In genomic region chr1:169117599-169117998, GRCh38 we compare ENCODE assay signal across 23 cellular contexts. TPM values are rescaled to one million over a fixed set of nuclear protein-coding genes. Genes with fewer than 3 reads are reported as not detected.
DNase-seq lines count a peak whose midpoint lies in the region; ATAC-seq and TF ChIP-seq lines count a peak whose summit lies in the region.
"Had no signal": no experiment of that assay in that cellular context is flagged by ENCODE, and none has a peak within 500 bp of the region (broad histone marks: within the 10 kb centered on the region; RNA-seq: fewer than 3 reads in every experiment).

No MANE protein-coding gene starts in this region.

- intact Hi-C loops in PC-9 (cut with micrococcal nuclease; ENCODE audit: unreplicated experiment), result no loop called here
- intact Hi-C loops in psoas muscle (cut with DNase I), result loop anchor here (10.0 kb wide), 1 partner anchor 367 kb away; the partner anchor contains the start of gene SLC19A2 (in 2 of the 2)

- H3K36me3 ChIP-seq in PC-9 (ENCODE audit: low read depth), result peaks cover 64% of the 10 kb centered on the region
- peaks cover 5 to 97% of the 10 kb centered on the region in 2 donors for H3K36me3 ChIP-seq in psoas muscle (ENCODE audit: insufficient read depth in 1 of 2, low read depth in 1 of 2)
- H3K36me3 ChIP-seq: ovary had no signal

- H3K9me3 Mint-ChIP-seq in nephron progenitor cell, result no peaks in the 10 kb centered on the region
- H3K9me3 Mint-ChIP-seq: activated CD8-positive, alpha-beta T cell treated with anti-CD3 and anti-CD28 coated beads for 36 hours; activated T-cell treated with anti-CD3 and anti-CD28 coated beads, Interleukin-2, amount 50 U/mL, for 24 hours; CD4-positive, alpha-beta T cell; GM23338; naive thymus-derived CD4-positive, alpha-beta T cell had no signal

- H3K27me3 Mint-ChIP-seq in nephron progenitor cell (ENCODE audit: low read depth, poor library complexity), result peaks cover 4% of the 10 kb centered on the region
- H3K27me3 Mint-ChIP-seq: activated CD8-positive, alpha-beta T cell treated with anti-CD3 and anti-CD28 coated beads for 36 hours; CD4-positive, alpha-beta T cell; naive thymus-derived CD4-positive, alpha-beta T cell had no signal

- POLR2A ChIA-PET in PC-9 (lab: Charles Lee; ENCODE audit: unreplicated experiment), result no interaction called here

- CTCF ChIA-PET in PC-9 (lab: Charles Lee), result interaction anchor here (0.6 kb wide), 1 partner anchor 146 kb away, joined by 3 read pairs; no protein-coding TSS in a partner anchor

- H3K4me3 ChIP-seq in PC-9, result no peak overlapping the region
- peak overlapping the region; percentile 100 for H3K4me3 ChIP-seq in psoas muscle
- H3K4me3 ChIP-seq: esophagus squamous epithelium, GM23338, ovary, upper lobe of right lung had no signal

- H4K20me1 ChIP-seq in PC-9 (ENCODE audit: insufficient read depth), result no peaks in the 10 kb centered on the region

- no peak overlapping the region for H2AFZ ChIP-seq in PC-9
- H2AFZ ChIP-seq: GM23338 had no signal

- H3K27me3 ChIP-seq in PC-9 (ENCODE audit: insufficient read depth, low read depth), result no peaks in the 10 kb centered on the region
- H3K27me3 ChIP-seq in foreskin keratinocyte, result no peaks in the 10 kb centered on the region
- H3K27me3 ChIP-seq in psoas muscle (ENCODE audit: insufficient read depth in 3 of 3, low read length in 2 of 3), result no peaks in the 10 kb centered on the region
- H3K27me3 ChIP-seq: esophagus squamous epithelium, ovary, upper lobe of right lung had no signal

- H3K27ac ChIP-seq in PC-9, result peak overlapping the region; percentile 28; the same call in 1 of the 2 replicates
- peak overlapping the region; percentile 55 for H3K27ac ChIP-seq in foreskin keratinocyte
- peak overlapping the region; percentile 96 for H3K27ac ChIP-seq in psoas muscle
- H3K27ac ChIP-seq: ovary, upper lobe of right lung had no signal

- H3K27ac Mint-ChIP-seq in nephron progenitor cell, result no peak overlapping the region
- H3K27ac Mint-ChIP-seq: activated CD8-positive, alpha-beta T cell treated with anti-CD3 and anti-CD28 coated beads for 36 hours; CD4-positive, alpha-beta T cell; GM23338 had no signal

- WGBS in psoas muscle, 3 donors, result 23 to 50% (median 40%) methylated on average over 1 of the region's 1 CpG

- H3F3A ChIP-seq in PC-9 (ENCODE audit: insufficient read depth, low read depth), result peaks cover 18% of the 10 kb centered on the region

- H3K79me2 ChIP-seq in PC-9 (ENCODE audit: low read depth), result peaks cover 97% of the 10 kb centered on the region

- no peak overlapping the region for H3K4me2 ChIP-seq in PC-9
- H3K4me2 ChIP-seq: GM23338 had no signal

- H3K36me3 Mint-ChIP-seq in nephron progenitor cell (ENCODE audit: low read depth), result peaks cover 47% of the 10 kb centered on the region

- H3K4me1 ChIP-seq in PC-9 (replicated peaks; ENCODE audit: insufficient read depth), result peaks cover 46% of the 10 kb centered on the region
- peaks cover 50% of the 10 kb centered on the region for H3K4me1 ChIP-seq in foreskin keratinocyte
- H3K4me1 ChIP-seq in psoas muscle, result peaks cover 68% of the 10 kb centered on the region

- H3K9me3 ChIP-seq in PC-9 (ENCODE audit: insufficient read depth, low read depth) (no peaks in the 10 kb centered on the region), psoas muscle (no peaks in the 10 kb centered on the region)
- H3K9me3 ChIP-seq: esophagus squamous epithelium, ovary, upper lobe of right lung had no signal

- TF ChIP-seq CTCF in PC-9 (conservative IDR thresholded peaks at IDR 0.05) (no peak), foreskin keratinocyte (conservative IDR thresholded peaks at IDR 0.05) (no peak), psoas muscle (IDR thresholded peaks at IDR 0.05) (no peak), nephron progenitor cell (IDR thresholded peaks at IDR 0.05) (no peak)

- peaks cover 70% of the 10 kb centered on the region for H3K4me1 Mint-ChIP-seq in nephron progenitor cell

- BruUV-seq in PC-9 (replicated peaks; lab: Mats Ljungman, UMichigan), result no TSS peak

- H3K9me2 ChIP-seq in PC-9 (ENCODE audit: insufficient read depth), result no peaks in the 10 kb centered on the region

- DNase-seq in ELR (ENCODE audit: low read depth), result peak; percentile 46
- DNase-seq in PC-9, result no peak
- DNase-seq in foreskin keratinocyte, result no peak
- DNase-seq in psoas muscle, result no peak
- DNase-seq in nephron progenitor cell, result no peak
- DNase-seq in activated CD4-positive, alpha-beta T cell treated with anti-CD3 and anti-CD28 coated beads for 1 hour, result no peak
- no peak for DNase-seq in stimulated activated CD4-positive, alpha-beta T cell treated with anti-CD3 and anti-CD28 coated beads, Interleukin-12 subunit alpha, Interleukin-12 subunit beta, amount 100 ng/mL, for 4 hours
- no peak for DNase-seq in mucosa of gallbladder (ENCODE audit: low spot score)
- DNase-seq: activated CD8-positive, alpha-beta T cell treated with anti-CD3 and anti-CD28 coated beads for 36 hours; activated naive CD4-positive, alpha-beta T cell treated with Interleukin-2 at 50 U/mL for 16 hours; activated T-cell treated with anti-CD3 and anti-CD28 coated beads, Interleukin-2, amount 50 U/mL, for 24 hours; CD4-positive, alpha-beta T cell; effector CD8-positive, alpha-beta T cell; esophagus squamous epithelium; glutamatergic neuron; naive thymus-derived CD4-positive, alpha-beta T cell; NCI-H1417; NCI-H2107; NCI-H510A; ovary; stimulated activated CD4-positive, alpha-beta T cell treated with anti-CD3 and anti-CD28 coated beads, Interleukin-4, amount 100 ng/mL, for 4 hours; upper lobe of right lung had no signal

- no peak overlapping the region for H3K4me3 Mint-ChIP-seq in nephron progenitor cell
- H3K4me3 Mint-ChIP-seq: activated CD8-positive, alpha-beta T cell treated with anti-CD3 and anti-CD28 coated beads for 36 hours; activated T-cell treated with anti-CD3 and anti-CD28 coated beads, Interleukin-2, amount 50 U/mL, for 24 hours; CD4-positive, alpha-beta T cell; GM23338; naive thymus-derived CD4-positive, alpha-beta T cell had no signal

- ATAC-seq in foreskin keratinocyte (no peak), psoas muscle (peak in 3 of 4 donors; percentile 6 to 13 (median 12))
- ATAC-seq: activated CD8-positive, alpha-beta T cell treated with anti-CD3 and anti-CD28 coated beads for 36 hours; GM23338; naive thymus-derived CD4-positive, alpha-beta T cell; upper lobe of right lung had no signal

RNA-seq across cellular contexts. Expression of gene ATP1B1, which starts 11.1 kb away (rescaled TPM):
- total RNA-seq in PC-9 (2021), result 110 and 113 TPM in 2 replicates
- total RNA-seq in foreskin keratinocyte, result 35.8 and 36.3 TPM in 2 replicates
- 18.8 and 20.0 TPM in 2 replicates for polyA plus RNA-seq in foreskin keratinocyte
- total RNA-seq in psoas muscle, result 1,000 to 10,000 TPM in 2 of 4 donors, 100 to 1,000 TPM in 2; 290 to 1,098 (median 779) TPM
- 100 to 1,000 TPM; 176 to 263 (median 228) TPM for polyA plus RNA-seq in psoas muscle
- total RNA-seq in mucosa of gallbladder, result 739 TPM

Comparison
In these comparisons a context has a peak if more than half of its experiments do, and no peak if none do; other contexts are left out.
1. H3K27ac ChIP-seq: peak in every context shown above with its lines; median percentile 96 in psoas muscle; 55 in foreskin keratinocyte; 28 in PC-9.